Comparison of ENCODE assay signal across 9 cellular contexts in genomic region chr4:138981930-138982390, GRCh38. TPM values are rescaled to one million over a fixed set of nuclear protein-coding genes. Genes with fewer than 3 reads are reported as not detected.
DNase-seq lines count a peak whose midpoint lies in the region; ATAC-seq and TF ChIP-seq lines count a peak whose summit lies in the region.
"Had no signal": no experiment of that assay in that cellular context is flagged by ENCODE, and none has a peak within 500 bp of the region (broad histone marks: within the 10 kb centered on the region; RNA-seq: fewer than 3 reads in every experiment).

No MANE protein-coding gene starts in this region.

- no peak overlapping the region for H3K27ac Mint-ChIP-seq in neural crest cell (ENCODE audit: unreplicated experiment)
- H3K27ac Mint-ChIP-seq in activated CD8-positive, alpha-beta T cell treated with anti-CD3 and anti-CD28 coated beads, Interleukin-2, amount 10 ng/mL, durations not matched to agents 7 days and 5 days = no peak overlapping the region

- no peaks in the 10 kb centered on the region for H3K27me3 Mint-ChIP-seq in neural crest cell (ENCODE audit: low read depth)
- H3K27me3 Mint-ChIP-seq in activated CD8-positive, alpha-beta T cell treated with anti-CD3 and anti-CD28 coated beads, Interleukin-2, amount 10 ng/mL, durations not matched to agents 7 days and 5 days (ENCODE audit: low read depth) = peaks cover 2% of the 10 kb centered on the region
- H3K27me3 Mint-ChIP-seq: IgD-negative memory B cell had no signal

- TF ChIP-seq CTCF in AG09319 (IDR thresholded peaks at IDR 0.05; ENCODE audit: low read depth, low read length) = peak; percentile 36
- TF ChIP-seq CTCF in epithelial cell of esophagus (IDR thresholded peaks at IDR 0.05; ENCODE audit: insufficient read depth, low read depth, low read length, missing control alignments) = peak; percentile 43
- peak; percentile 30 for TF ChIP-seq CTCF in neural crest cell (conservative IDR thresholded peaks at IDR 0.05)

- H3K9me3 Mint-ChIP-seq in neural crest cell = no peaks in the 10 kb centered on the region
- no peaks in the 10 kb centered on the region for H3K9me3 Mint-ChIP-seq in activated CD8-positive, alpha-beta T cell treated with anti-CD3 and anti-CD28 coated beads, Interleukin-2, amount 10 ng/mL, durations not matched to agents 7 days and 5 days (ENCODE audit: insufficient read depth)
- H3K9me3 Mint-ChIP-seq: IgD-negative memory B cell had no signal

- DNase-seq in AG09319 (ENCODE audit: extremely low read depth, low read depth) = peak; percentile 20
- DNase-seq in NCI-H2029 treated with DMSO at 0.1 percent for 48 hours (lab: John Stamatoyannopoulos, UW) = peak; percentile 54
- DNase-seq in epithelial cell of esophagus (ENCODE audit: low read depth) = peak; percentile 70
- DNase-seq in neural crest cell (ENCODE audit: low read depth, low spot score) = no peak
- DNase-seq in HUDEP-2 (lab: John Stamatoyannopoulos, UW; ENCODE audit: unreplicated experiment in 76 of 76) = no peak
- no peak for DNase-seq in activated CD8-positive, alpha-beta T cell treated with anti-CD3 and anti-CD28 coated beads, Interleukin-2, amount 10 ng/mL, durations not matched to agents 7 days and 5 days
- no peak for DNase-seq in GOT3 (lab: John Stamatoyannopoulos, UW)

- CTCF ChIA-PET in activated CD8-positive, alpha-beta T cell treated with anti-CD3 and anti-CD28 coated beads, Interleukin-2, amount 10 ng/mL, durations not matched to agents 7 days and 5 days (lab: Charles Lee) = no interaction called here

- POLR2A ChIA-PET in activated CD8-positive, alpha-beta T cell treated with anti-CD3 and anti-CD28 coated beads, Interleukin-2, amount 10 ng/mL, durations not matched to agents 7 days and 5 days (lab: Charles Lee) = no interaction called here

- H3K4me3 ChIP-seq in epithelial cell of esophagus (ENCODE audit: low read length) = no peak overlapping the region

- ATAC-seq in GM21367 (IDR thresholded peaks at IDR 0.05; ENCODE audit: unreplicated experiment) = no peak
- ATAC-seq in activated CD8-positive, alpha-beta T cell treated with anti-CD3 and anti-CD28 coated beads, Interleukin-2, amount 10 ng/mL, durations not matched to agents 7 days and 5 days = no peak

- no peaks in the 10 kb centered on the region for H3K36me3 Mint-ChIP-seq in neural crest cell (ENCODE audit: low read depth)
- H3K36me3 Mint-ChIP-seq in activated CD8-positive, alpha-beta T cell treated with anti-CD3 and anti-CD28 coated beads, Interleukin-2, amount 10 ng/mL, durations not matched to agents 7 days and 5 days (ENCODE audit: low read depth) = no peaks in the 10 kb centered on the region
- H3K36me3 Mint-ChIP-seq: IgD-negative memory B cell had no signal

- H3K4me1 Mint-ChIP-seq in neural crest cell = peaks cover 13% of the 10 kb centered on the region
- H3K4me1 Mint-ChIP-seq in activated CD8-positive, alpha-beta T cell treated with anti-CD3 and anti-CD28 coated beads, Interleukin-2, amount 10 ng/mL, durations not matched to agents 7 days and 5 days (ENCODE audit: low read depth) = no peaks in the 10 kb centered on the region

- no peak overlapping the region for H3K4me3 Mint-ChIP-seq in neural crest cell
- H3K4me3 Mint-ChIP-seq in activated CD8-positive, alpha-beta T cell treated with anti-CD3 and anti-CD28 coated beads, Interleukin-2, amount 10 ng/mL, durations not matched to agents 7 days and 5 days = no peak overlapping the region
- H3K4me3 Mint-ChIP-seq: IgD-negative memory B cell had no signal

RNA-seq across cellular contexts. Expression of gene NOCT, which starts 33.6 kb away (rescaled TPM):
- 12.9 and 14.1 TPM in 2 replicates for total RNA-seq in neural crest cell
- total RNA-seq in activated CD8-positive, alpha-beta T cell treated with anti-CD3 and anti-CD28 coated beads, Interleukin-2, amount 10 ng/mL, durations not matched to agents 7 days and 5 days = 1 to 10 TPM; 8.6 to 9.3 TPM

Comparison
In these comparisons a context has a peak if more than half of its experiments do, and no peak if none do; other contexts are left out.
1. DNase-seq: peak in AG09319 (single experiment), NCI-H2029 treated with DMSO at 0.1 percent for 48 hours (single experiment) and epithelial cell of esophagus (single experiment); none in neural crest cell (single experiment), HUDEP-2 (0 of 76), activated CD8-positive, alpha-beta T cell treated with anti-CD3 and anti-CD28 coated beads, Interleukin-2, amount 10 ng/mL, durations not matched to agents 7 days and 5 days (single experiment) and GOT3 (single experiment).
2. Peak in every context shown above with its lines, with median percentiles within 50 percentile points of each other: CTCF ChIP-seq.